In the genomic region with DNA sequence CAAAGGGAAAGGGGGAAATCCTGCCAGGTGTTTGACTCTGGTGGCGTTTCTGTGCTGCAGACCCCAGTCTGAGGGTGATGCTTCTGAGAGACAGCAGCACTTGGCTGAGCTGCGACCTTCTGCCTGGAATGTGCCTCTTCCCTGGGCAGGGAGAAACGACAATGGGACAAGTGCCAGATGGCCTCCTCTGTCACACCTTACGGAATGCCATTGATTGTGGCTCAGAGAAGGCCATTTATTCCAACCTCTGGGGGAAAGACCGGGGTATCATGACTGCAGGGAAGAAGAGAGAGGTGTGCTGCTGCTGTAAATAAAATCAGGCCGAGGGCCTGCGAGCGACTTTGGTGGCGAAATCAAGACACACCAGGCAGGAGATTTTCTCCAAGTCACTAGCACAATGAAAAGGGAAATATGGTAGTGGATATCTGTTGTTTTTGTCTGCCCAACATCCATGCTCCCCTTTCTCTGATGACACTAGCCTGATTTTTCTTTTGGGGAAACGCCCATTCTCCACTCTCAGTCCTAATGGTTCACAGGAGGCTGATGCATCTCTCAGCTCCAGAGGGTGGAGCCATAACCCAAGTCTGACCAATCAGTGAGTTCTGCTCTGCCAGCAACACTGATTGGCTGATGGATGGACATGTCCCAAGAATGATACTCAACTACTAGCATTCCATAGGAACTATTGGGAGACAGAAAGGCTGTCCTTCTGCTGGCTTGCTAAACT, we compare ENCODE assay signal across 9 cellular contexts.
A peak's percentile ranks its signal among the peaks of the same experiment; 100 is the strongest.
DNase-seq lines count a peak whose midpoint lies in the region; ATAC-seq, FAIRE-seq and TF ChIP-seq lines count a peak whose summit lies in the region.
"Had no signal": no experiment of that assay in that cellular context is flagged by ENCODE, and none has a peak within 500 bp of the region (broad histone marks: within the 10 kb centered on the region; RNA-seq: fewer than 3 reads in every experiment).

No MANE protein-coding gene starts in this region.

- no peaks in the 10 kb centered on the region for H3K9me2 ChIP-seq in SK-N-SH

- no peaks in the 10 kb centered on the region for H3K9me3 ChIP-seq in cardiac muscle cell (ENCODE audit: low read depth)
- H3K9me3 ChIP-seq in SK-N-SH = no peaks in the 10 kb centered on the region
- H3K9me3 ChIP-seq in right cardiac atrium (ENCODE audit: control insufficient read depth, low read length) = no peaks in the 10 kb centered on the region

- H3K4me2 ChIP-seq in SK-N-SH = peak overlapping the region; percentile 22; the same call in 1 of the 2 replicates

- no peak for FAIRE-seq in GM12891 (lab: Jason Lieb, UNC)

- ATAC-seq in Right ventricle myocardium inferior = no peak
- peak; percentile 34 to 52 for ATAC-seq in right cardiac atrium

- H4K20me1 ChIP-seq in SK-N-SH (ENCODE audit: insufficient read depth) = no peaks in the 10 kb centered on the region

- H2AFZ ChIP-seq in SK-N-SH (ENCODE audit: low read depth) = no peak overlapping the region

- TF ChIP-seq EP300 in SK-N-SH (IDR thresholded peaks at IDR 0.05; ENCODE audit: borderline replicate concordance in 1 of 2, low read depth in 1 of 2, low read length in 1 of 2) = no peak

- peaks cover 41% of the 10 kb centered on the region for H3K4me1 ChIP-seq in cardiac muscle cell (ENCODE audit: low read depth)
- peaks cover 31 to 75% of the 10 kb centered on the region in 2 experiments for H3K4me1 ChIP-seq in SK-N-SH (ENCODE audit: control insufficient read depth in 1 of 2, insufficient read depth in 2 of 2, low read depth in 1 of 2, low read length in 1 of 2)
- peaks cover 7% of the 10 kb centered on the region for H3K4me1 ChIP-seq in right cardiac atrium (ENCODE audit: control insufficient read depth, insufficient read depth, low read length)

- TF ChIP-seq CTCF in cardiac muscle cell (IDR thresholded peaks at IDR 0.05; ENCODE audit: low read depth, low read length) (no peak), SK-N-SH (IDR thresholded peaks at IDR 0.05) (no peak)

- no peak for TF ChIP-seq POLR2A in GM12891 (IDR thresholded peaks at IDR 0.05; ENCODE audit: low read depth, low read length)

- H3K79me2 ChIP-seq in SK-N-SH (ENCODE audit: insufficient read depth) = peaks cover 64% of the 10 kb centered on the region

- H3K27ac ChIP-seq in cardiac muscle cell (peak overlapping the region; percentile 98), SK-N-SH (ENCODE audit: low read depth in 2 of 2, low read length in 1 of 2) (peak overlapping the region; percentile 16 to 99; a peak in 3 of 4 replicates), right cardiac atrium (ENCODE audit: low read length) (peak overlapping the region; percentile 84)

- CTCF ChIA-PET in SK-N-SH (lab: Yijun Ruan, JAX) = no interaction called here

- DNase-seq in cardiac muscle cell (ENCODE audit: low read depth in 1 of 2, low spot score in 1 of 2) (peak; percentile 44 to 80), Right ventricle myocardium inferior (ENCODE audit: missing footprints) (no peak), SK-N-SH (peak; percentile 50), right cardiac atrium (peak in 2 of 3 donors; percentile 53 to 65), KG1 (lab: John Stamatoyannopoulos, UW) (no peak), NCI-H2107 (lab: John Stamatoyannopoulos, UW) (no peak), HPDE6-E6E7 (ENCODE audit: extremely low spot score) (no peak), GM12891 (ENCODE audit: insufficient read length, low spot score) (no peak)
- DNase-seq: GDM1 had no signal

- WGBS in SK-N-SH (ENCODE audit: low lambda C conversion rate) = 77% methylated on average over 10 of the region's 10 CpGs
- 64% methylated on average over 10 of the region's 10 CpGs for WGBS in right cardiac atrium

- no peaks in the 10 kb centered on the region for H3K36me3 ChIP-seq in cardiac muscle cell
- no peaks in the 10 kb centered on the region for H3K36me3 ChIP-seq in SK-N-SH (replicated peaks in 1 of 2; ENCODE audit: control insufficient read depth in 1 of 2, insufficient read depth in 2 of 2, low read length in 1 of 2)

- intact Hi-C loops in Right ventricle myocardium inferior (cut with DNase I) (loop anchor here (5.0 to 10.0 kb wide), 3 partner anchors 115 to 243 kb away; no protein-coding TSS in a partner anchor), right cardiac atrium (cut with DNase I) (loop anchor here in 1 of 4 donors (5.0 to 10.0 kb wide), 2 partner anchors 113 to 335 kb away; a partner anchor contains a TSS)

- H3K4me3 ChIP-seq in cardiac muscle cell (no peak overlapping the region), SK-N-SH (ENCODE audit: low read depth in 2 of 2, low read length in 1 of 2) (no peak overlapping the region), right cardiac atrium (ENCODE audit: low read length) (no peak overlapping the region)

- POLR2A ChIA-PET in SK-N-SH (lab: Yijun Ruan, JAX) = no interaction called here

- H3K27me3 ChIP-seq in cardiac muscle cell (no peaks in the 10 kb centered on the region), SK-N-SH (ENCODE audit: insufficient read depth) (no peaks in the 10 kb centered on the region), right cardiac atrium (ENCODE audit: control insufficient read depth, insufficient read depth) (no peaks in the 10 kb centered on the region)

- TF ChIP-seq RAD21 in SK-N-SH (IDR thresholded peaks at IDR 0.05; ENCODE audit: low read length) = peak; percentile 40

- H3K9ac ChIP-seq in SK-N-SH = no peak overlapping the region; the same call in 1 of the 2 replicates

- H3F3A ChIP-seq in SK-N-SH (replicated peaks; ENCODE audit: insufficient read depth) = peaks cover 66% of the 10 kb centered on the region

TF ChIP-seq in SK-N-SH, 30 proteins besides CTCF, POLR2A, EP300 and RAD21:
- TF ChIP-seq, protein P1, sequence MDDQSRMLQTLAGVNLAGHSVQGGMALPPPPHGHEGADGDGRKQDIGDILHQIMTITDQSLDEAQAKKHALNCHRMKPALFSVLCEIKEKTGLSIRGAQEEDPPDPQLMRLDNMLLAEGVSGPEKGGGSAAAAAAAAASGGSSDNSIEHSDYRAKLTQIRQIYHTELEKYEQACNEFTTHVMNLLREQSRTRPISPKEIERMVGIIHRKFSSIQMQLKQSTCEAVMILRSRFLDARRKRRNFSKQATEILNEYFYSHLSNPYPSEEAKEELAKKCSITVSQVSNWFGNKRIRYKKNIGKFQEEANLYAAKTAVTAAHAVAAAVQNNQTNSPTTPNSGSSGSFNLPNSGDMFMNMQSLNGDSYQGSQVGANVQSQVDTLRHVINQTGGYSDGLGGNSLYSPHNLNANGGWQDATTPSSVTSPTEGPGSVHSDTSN (IDR thresholded peaks at IDR 0.05) = peak; percentile 31; the same call in 1 of the 2 replicates
- TF ChIP-seq, protein P2, sequence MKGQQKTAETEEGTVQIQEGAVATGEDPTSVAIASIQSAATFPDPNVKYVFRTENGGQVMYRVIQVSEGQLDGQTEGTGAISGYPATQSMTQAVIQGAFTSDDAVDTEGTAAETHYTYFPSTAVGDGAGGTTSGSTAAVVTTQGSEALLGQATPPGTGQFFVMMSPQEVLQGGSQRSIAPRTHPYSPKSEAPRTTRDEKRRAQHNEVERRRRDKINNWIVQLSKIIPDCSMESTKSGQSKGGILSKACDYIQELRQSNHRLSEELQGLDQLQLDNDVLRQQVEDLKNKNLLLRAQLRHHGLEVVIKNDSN (IDR thresholded peaks at IDR 0.05; ENCODE audit: borderline replicate concordance, low read depth) = no peak
- no peak for TF ChIP-seq CHD2 (IDR thresholded peaks at IDR 0.05; ENCODE audit: low read length, partially characterized antibody)
- TF ChIP-seq FOXM1 (IDR thresholded peaks at IDR 0.05; ENCODE audit: low read depth) = no peak

TF ChIP-seq in GM12891, 5 proteins besides CTCF, POLR2A, EP300 and RAD21:
- TF ChIP-seq POLR2AphosphoS5 (IDR thresholded peaks at IDR 0.05; ENCODE audit: low read depth, low read length) = no peak
- TF ChIP-seq SPI1 (IDR thresholded peaks at IDR 0.05; ENCODE audit: low read depth, low read length) = no peak
- TF ChIP-seq PAX5 (IDR thresholded peaks at IDR 0.05; ENCODE audit: insufficient read depth, low read length, severe bottlenecking) = no peak
- no peak for TF ChIP-seq POU2F2 (IDR thresholded peaks at IDR 0.05; ENCODE audit: low read depth, low read length)
- no peak for TF ChIP-seq TAF1 (IDR thresholded peaks at IDR 0.05; ENCODE audit: low read depth, low read length)
TF ChIP-seq in GM12891: peak in this region for 0.

Comparison
In these comparisons a context has a peak if more than half of its experiments do, and no peak if none do; other contexts are left out.
1. DNase-seq: peak in cardiac muscle cell (2 of 2), SK-N-SH (single experiment) and right cardiac atrium (2 of 3); none in Right ventricle myocardium inferior (single experiment), KG1 (single experiment), NCI-H2107 (single experiment), HPDE6-E6E7 (single experiment) and GM12891 (single experiment).
2. Peak in every context shown above with its lines, with median percentiles within 50 percentile points of each other: H3K27ac ChIP-seq.